ENCODE assay signal across 8 cellular contexts in the genomic region with DNA sequence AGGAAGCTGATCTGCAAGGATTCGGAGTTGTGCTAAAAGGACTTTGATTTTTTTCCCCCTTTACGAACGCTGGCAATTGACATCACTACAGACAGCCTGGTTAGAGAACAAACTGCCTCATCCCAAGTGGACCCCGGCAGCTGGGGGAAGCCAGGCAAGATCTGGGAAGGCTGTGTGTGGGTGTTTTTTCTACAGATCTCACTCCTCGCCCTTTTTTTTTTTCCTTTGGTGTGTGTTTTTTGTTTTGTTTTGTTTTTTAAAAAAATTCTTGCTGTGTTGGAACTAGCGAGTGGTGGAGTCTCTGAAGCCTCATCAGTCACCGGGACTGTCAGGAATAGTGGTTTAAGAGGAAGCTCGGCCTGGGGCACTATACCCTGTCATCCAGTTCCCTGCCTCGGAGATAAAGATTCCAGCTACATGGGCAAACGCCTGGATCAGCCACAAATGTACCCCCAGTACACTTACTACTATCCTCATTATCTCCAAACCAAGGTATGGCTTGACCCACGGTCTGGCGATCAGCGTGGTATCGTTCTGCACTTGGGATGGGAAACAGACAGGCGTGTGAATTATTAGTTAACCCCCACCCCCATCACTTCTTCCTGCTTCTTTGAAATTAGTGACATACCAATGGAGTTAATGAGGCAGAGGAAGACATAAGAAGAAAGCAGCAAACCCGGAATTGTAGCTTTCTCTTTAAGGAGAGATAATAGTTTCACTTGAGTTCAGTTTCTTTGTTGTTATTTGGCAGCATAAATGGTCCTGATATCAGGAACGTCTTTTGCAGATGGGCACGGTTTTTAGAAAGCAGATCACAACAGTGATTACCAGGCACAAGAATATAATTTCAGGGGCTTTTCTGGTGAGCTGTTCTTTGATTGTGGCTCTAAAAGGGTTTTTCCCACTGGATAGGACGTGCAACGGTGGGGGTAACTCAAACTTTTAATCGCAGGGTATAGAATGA. TPM values are rescaled to one million over a fixed set of nuclear protein-coding genes. Genes with fewer than 3 reads are reported as not detected.
DNase-seq lines count a peak whose midpoint lies in the region; ATAC-seq and TF ChIP-seq lines count a peak whose summit lies in the region.

No MANE protein-coding gene starts in this region.

- H3K27me3 Mint-ChIP-seq in activated CD4-positive, alpha-beta memory T cell treated with anti-CD3 and anti-CD28 coated beads for 36 hours, result peaks cover 13% of the 10 kb centered on the region

- H3K4me1 Mint-ChIP-seq in activated CD4-positive, alpha-beta memory T cell treated with anti-CD3 and anti-CD28 coated beads for 36 hours (ENCODE audit: low read depth), result peaks cover 24% of the 10 kb centered on the region

- intact Hi-C loops in activated CD4-positive, alpha-beta memory T cell treated with anti-CD3 and anti-CD28 coated beads for 36 hours (cut with micrococcal nuclease), result loop anchor here (2.0 to 5.0 kb wide), 3 partner anchors 255 to 1066 kb away; no protein-coding TSS in a partner anchor

- ATAC-seq in GM18868 (IDR thresholded peaks at IDR 0.05; ENCODE audit: unreplicated experiment) (peak; percentile 67), HG03139 (IDR thresholded peaks at IDR 0.05; ENCODE audit: unreplicated experiment) (peak; percentile 39)

- no peak for TF ChIP-seq CTCF in cardiac muscle cell (IDR thresholded peaks at IDR 0.05; ENCODE audit: low read depth, low read length)

- H3K27me3 ChIP-seq in cardiac muscle cell (no peaks in the 10 kb centered on the region), rectal smooth muscle tissue (ENCODE audit: control insufficient read depth, insufficient read depth, low read length) (no peaks in the 10 kb centered on the region)

- peak overlapping the region; percentile 54 for H3K4me3 ChIP-seq in cardiac muscle cell
- peak overlapping the region; percentile 60 for H3K4me3 ChIP-seq in rectal smooth muscle tissue (ENCODE audit: low read length)

- POLR2A ChIA-PET in activated CD4-positive, alpha-beta memory T cell treated with anti-CD3 and anti-CD28 coated beads for 36 hours (lab: Charles Lee), result interaction anchor here (0.7 kb wide), 1 partner anchor 95 kb away, joined by 3 read pairs; no protein-coding TSS in a partner anchor

- H3K4me1 ChIP-seq in cardiac muscle cell (ENCODE audit: low read depth) (peaks cover 22% of the 10 kb centered on the region), rectal smooth muscle tissue (ENCODE audit: control insufficient read depth, insufficient read depth, low read length) (peaks cover 5% of the 10 kb centered on the region)

- peak; percentile 10 for DNase-seq in AG08395 (ENCODE audit: low spot score)
- peak; percentile 11 for DNase-seq in activated CD4-positive, alpha-beta memory T cell treated with anti-CD3 and anti-CD28 coated beads for 36 hours
- DNase-seq in cardiac muscle cell (ENCODE audit: low read depth in 1 of 2, low spot score in 1 of 2), result peak; percentile 59 to 71
- no peak for DNase-seq in HuH-7 (ENCODE audit: low spot score)
- DNase-seq in NCI-H526 (lab: John Stamatoyannopoulos, UW), result no peak

- CTCF ChIA-PET in activated CD4-positive, alpha-beta memory T cell treated with anti-CD3 and anti-CD28 coated beads for 36 hours (lab: Charles Lee), result interaction anchor here (0.6 kb wide), 1 partner anchor 803 kb away, joined by 4 read pairs; no protein-coding TSS in a partner anchor

- H3K9me3 Mint-ChIP-seq in activated CD4-positive, alpha-beta memory T cell treated with anti-CD3 and anti-CD28 coated beads for 36 hours, result no peaks in the 10 kb centered on the region

- H3K36me3 Mint-ChIP-seq in activated CD4-positive, alpha-beta memory T cell treated with anti-CD3 and anti-CD28 coated beads for 36 hours, result no peaks in the 10 kb centered on the region

- peak overlapping the region; percentile 26 for H3K9ac ChIP-seq in rectal smooth muscle tissue (ENCODE audit: low read length)

- H3K36me3 ChIP-seq in cardiac muscle cell, result no peaks in the 10 kb centered on the region
- no peaks in the 10 kb centered on the region for H3K36me3 ChIP-seq in rectal smooth muscle tissue (ENCODE audit: control insufficient read depth, insufficient read depth, low read length)

- peak overlapping the region; percentile 64 for H3K4me3 Mint-ChIP-seq in activated CD4-positive, alpha-beta memory T cell treated with anti-CD3 and anti-CD28 coated beads for 36 hours

- H3K27ac ChIP-seq in cardiac muscle cell (peak overlapping the region; percentile 95), rectal smooth muscle tissue (ENCODE audit: low read depth, low read length) (peak overlapping the region; percentile 81)

- H3K27ac Mint-ChIP-seq in activated CD4-positive, alpha-beta memory T cell treated with anti-CD3 and anti-CD28 coated beads for 36 hours, result peak overlapping the region; percentile 57

- no peaks in the 10 kb centered on the region for H3K9me3 ChIP-seq in cardiac muscle cell (ENCODE audit: low read depth)

RNA-seq across cellular contexts. Expression of a gene that starts 0.7 kb away (rescaled TPM):
- 1 to 10 TPM; 1.6 TPM for total RNA-seq in activated CD4-positive, alpha-beta memory T cell treated with anti-CD3 and anti-CD28 coated beads for 36 hours
- total RNA-seq in cardiac muscle cell, result 17.5 and 20.8 TPM in 2 replicates
- 20.8 and 33.4 TPM in 2 replicates for polyA plus RNA-seq in cardiac muscle cell

Comparison
In these comparisons a context has a peak if more than half of its experiments do, and no peak if none do; other contexts are left out.
1. DNase-seq: peak in AG08395 (single experiment), activated CD4-positive, alpha-beta memory T cell treated with anti-CD3 and anti-CD28 coated beads for 36 hours (single experiment) and cardiac muscle cell (2 of 2); none in HuH-7 (single experiment) and NCI-H526 (0 of 2).